24 cellular contexts compared by ENCODE assay signal in the genomic region with DNA sequence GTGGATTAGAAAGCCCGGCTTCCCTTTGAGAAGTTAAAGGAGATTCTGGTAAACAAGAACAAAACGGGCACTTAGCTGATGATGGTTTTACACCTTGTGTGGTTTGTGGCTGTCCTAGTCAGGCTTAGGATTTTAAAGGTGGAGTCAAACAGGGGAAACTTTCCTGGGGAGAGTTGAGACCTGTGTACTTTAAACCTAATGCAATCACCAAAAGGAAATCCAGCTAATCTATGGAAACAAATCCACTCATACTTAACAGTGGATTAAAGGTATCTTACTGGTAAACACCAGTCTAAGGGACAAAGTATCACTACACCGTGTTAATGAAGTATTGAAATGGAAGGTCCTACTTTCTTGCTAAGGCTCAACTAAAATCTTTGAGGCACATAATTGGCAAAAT.
"Had no signal": no experiment of that assay in that cellular context is flagged by ENCODE, and none has a peak within 500 bp of the region (broad histone marks: within the 10 kb centered on the region; RNA-seq: fewer than 3 reads in every experiment).

No MANE protein-coding gene starts in this region.

- H3K4me3 ChIP-seq: neural progenitor cell, thoracic aorta, upper lobe of left lung had no signal

- DNase-seq: activated CD4-positive, alpha-beta memory T cell treated with anti-CD3 and anti-CD28 coated beads for 36 hours; activated CD4-positive, alpha-beta T cell treated with anti-CD3 and anti-CD28 coated beads for 4 hours; activated CD4-positive, CD25-positive, alpha-beta regulatory T cell; activated effector memory CD4-positive, alpha-beta T cell treated with Interleukin-2 at 50 U/mL for 16 hours; activated naive CD4-positive, alpha-beta T cell treated with anti-CD3 and anti-CD28 coated beads for 36 hours; activated T-cell treated with anti-CD3 and anti-CD28 coated beads, Interleukin-2, amount 50 U/mL, for 72 hours; amygdala; cerebellar nuclear complex; cortex of kidney; effector CD4-positive, alpha-beta T cell; erythroblast; foreskin keratinocyte; hippocampal formation; islet precursor cell; left cardiac atrium; naive thymus-derived CD8-positive, alpha-beta T cell; stimulated activated CD4-positive, alpha-beta T cell treated with anti-CD3 and anti-CD28 coated beads, Interleukin-2, amount 100 ng/mL, for 48 hours; stimulated activated naive CD4-positive, alpha-beta T cell; T1000; upper lobe of left lung had no signal

- H3K36me3 ChIP-seq: neural progenitor cell, thoracic aorta, upper lobe of left lung had no signal

- FAIRE-seq: bronchial epithelial cell had no signal

- H3K4me2 ChIP-seq: neural progenitor cell had no signal

- ATAC-seq: activated T-cell treated with anti-CD3 and anti-CD28 coated beads, Interleukin-2, amount 50 U/mL, for 72 hours; foreskin keratinocyte; left cardiac atrium; naive thymus-derived CD8-positive, alpha-beta T cell; sciatic nerve had no signal

- H3K27ac ChIP-seq: foreskin keratinocyte, neural progenitor cell, thoracic aorta had no signal

- H3K9me3 ChIP-seq: thoracic aorta, upper lobe of left lung had no signal

- H3K27me3 ChIP-seq: foreskin keratinocyte, neural progenitor cell, upper lobe of left lung had no signal

- H2AFZ ChIP-seq: neural progenitor cell had no signal

- H3K4me1 ChIP-seq: foreskin keratinocyte, neural progenitor cell had no signal
